8 cellular contexts compared by ENCODE assay signal in genomic region chr17:17781591-17782424, GRCh38. TPM values are rescaled to one million over a fixed set of nuclear protein-coding genes. Genes with fewer than 3 reads are reported as not detected.
A peak's percentile ranks its signal among the peaks of the same experiment; 100 is the strongest.
DNase-seq lines count a peak whose midpoint lies in the region; ATAC-seq and TF ChIP-seq lines count a peak whose summit lies in the region.

No MANE protein-coding gene starts in this region.

- peak overlapping the region in 2 of 8 donors; percentile 19 to 58 for H3K27ac Mint-ChIP-seq in CD8-positive, alpha-beta memory T cell
- no peak overlapping the region for H3K27ac Mint-ChIP-seq in stimulated activated naive CD8-positive, alpha-beta T cell treated with anti-CD3 and anti-CD28 coated beads, Interleukin-15, Interleukin-2, amounts not matched to agents 100 ng/mL and 50 ng/mL, for 24 hours

- POLR2A ChIA-PET in CD8-positive, alpha-beta memory T cell (lab: Charles Lee) = no interaction called here

- H3K4me2 ChIP-seq in Loucy (ENCODE audit: low read depth, low read length, poor library complexity, severe bottlenecking) = peak overlapping the region; percentile 75

- no peak for TF ChIP-seq POLR2A in right lobe of liver (IDR thresholded peaks at IDR 0.05)

- H3K4me3 Mint-ChIP-seq in CD8-positive, alpha-beta memory T cell = peak overlapping the region; percentile 60 to 87 (median 66)
- H3K4me3 Mint-ChIP-seq in stimulated activated naive CD8-positive, alpha-beta T cell treated with anti-CD3 and anti-CD28 coated beads, Interleukin-15, Interleukin-2, amounts not matched to agents 100 ng/mL and 50 ng/mL, for 24 hours = peak overlapping the region; percentile 55

- H3K27ac ChIP-seq in CD8-positive, alpha-beta memory T cell (ENCODE audit: low read depth, low read length) = no peak overlapping the region
- no peak overlapping the region for H3K27ac ChIP-seq in ectodermal cell (ENCODE audit: insufficient read depth, low read depth, low read length, poor library complexity, severe bottlenecking)
- peak overlapping the region; percentile 1 to 15 (median 8) for H3K27ac ChIP-seq in right lobe of liver

- H3K27me3 Mint-ChIP-seq in CD8-positive, alpha-beta memory T cell = peaks cover 1 to 3% of the 10 kb centered on the region in 2 donors
- H3K27me3 Mint-ChIP-seq in stimulated activated naive CD8-positive, alpha-beta T cell treated with anti-CD3 and anti-CD28 coated beads, Interleukin-15, Interleukin-2, amounts not matched to agents 100 ng/mL and 50 ng/mL, for 24 hours = peaks cover 4% of the 10 kb centered on the region

- H3K36me3 Mint-ChIP-seq in CD8-positive, alpha-beta memory T cell = no peaks in the 10 kb centered on the region
- H3K36me3 Mint-ChIP-seq in stimulated activated naive CD8-positive, alpha-beta T cell treated with anti-CD3 and anti-CD28 coated beads, Interleukin-15, Interleukin-2, amounts not matched to agents 100 ng/mL and 50 ng/mL, for 24 hours (ENCODE audit: low read depth) = no peaks in the 10 kb centered on the region

- 1% methylated on average over 75 of the region's 75 CpGs for WGBS in ectodermal cell, 2 experiments
- WGBS in right lobe of liver (ENCODE audit: insufficient coverage, low coverage, low lambda C conversion rate, missing lambda C conversion rate) = 3% methylated on average over 26 of the region's 75 CpGs

- H3K79me2 ChIP-seq in Loucy (ENCODE audit: insufficient read depth, low read length) = peaks cover 81% of the 10 kb centered on the region

- CTCF ChIA-PET in CD8-positive, alpha-beta memory T cell (lab: Charles Lee) = interaction anchor here (1.1 kb wide), 1 partner anchor 30 kb away, joined by 3 read pairs; no protein-coding TSS in a partner anchor

- peak overlapping the region; percentile 80 for H3K9ac ChIP-seq in Loucy (ENCODE audit: low read depth, low read length, poor library complexity, severe bottlenecking)

- peaks cover 67% of the 10 kb centered on the region for H4K20me1 ChIP-seq in Loucy (ENCODE audit: insufficient read depth, low read length, poor library complexity, severe bottlenecking)

- no peak overlapping the region for H2AFZ ChIP-seq in Loucy (ENCODE audit: low read length)

- no peaks in the 10 kb centered on the region for H3K36me3 ChIP-seq in CD8-positive, alpha-beta memory T cell (ENCODE audit: insufficient read depth, low read length)
- H3K36me3 ChIP-seq in Loucy (ENCODE audit: insufficient read depth, low read length) (no peaks in the 10 kb centered on the region; the same call in 1 of the 2 replicates), ectodermal cell (ENCODE audit: control insufficient read depth, insufficient read depth, low read length) (no peaks in the 10 kb centered on the region), right lobe of liver (no peaks in the 10 kb centered on the region)

- H3K4me1 Mint-ChIP-seq in CD8-positive, alpha-beta memory T cell = peaks cover 4 to 32% (median 11%) of the 10 kb centered on the region in 3 donors
- H3K4me1 Mint-ChIP-seq in stimulated activated naive CD8-positive, alpha-beta T cell treated with anti-CD3 and anti-CD28 coated beads, Interleukin-15, Interleukin-2, amounts not matched to agents 100 ng/mL and 50 ng/mL, for 24 hours (ENCODE audit: low read depth) = peaks cover 26% of the 10 kb centered on the region

- no peak for TF ChIP-seq CTCF in Loucy (conservative IDR thresholded peaks at IDR 0.05; ENCODE audit: low read length)
- TF ChIP-seq CTCF in right lobe of liver (IDR thresholded peaks at IDR 0.05) = no peak

- H3K4me3 ChIP-seq in CD8-positive, alpha-beta memory T cell (ENCODE audit: low read length) = no peak overlapping the region
- H3K4me3 ChIP-seq in Loucy (ENCODE audit: low read length, poor library complexity, severe bottlenecking) = peak overlapping the region; percentile 80
- peak overlapping the region; percentile 34 for H3K4me3 ChIP-seq in ectodermal cell (ENCODE audit: insufficient read depth, low read depth, low read length)
- peak overlapping the region; percentile 33 to 53 (median 47) for H3K4me3 ChIP-seq in right lobe of liver

- no peaks in the 10 kb centered on the region for H3K9me3 ChIP-seq in CD8-positive, alpha-beta memory T cell (ENCODE audit: low read length)
- no peaks in the 10 kb centered on the region for H3K9me3 ChIP-seq in Loucy (ENCODE audit: insufficient read depth, low read depth, low read length)
- H3K9me3 ChIP-seq in ectodermal cell (ENCODE audit: control insufficient read depth, low read length) = no peaks in the 10 kb centered on the region
- H3K9me3 ChIP-seq in right lobe of liver = no peaks in the 10 kb centered on the region

- H3K9me3 Mint-ChIP-seq in CD8-positive, alpha-beta memory T cell = no peaks in the 10 kb centered on the region
- H3K9me3 Mint-ChIP-seq in stimulated activated naive CD8-positive, alpha-beta T cell treated with anti-CD3 and anti-CD28 coated beads, Interleukin-15, Interleukin-2, amounts not matched to agents 100 ng/mL and 50 ng/mL, for 24 hours = no peaks in the 10 kb centered on the region

- intact Hi-C loops in right lobe of liver (cut with DNase I) = no loop called here

- H3K27me3 ChIP-seq in CD8-positive, alpha-beta memory T cell (ENCODE audit: insufficient read depth, low read length, poor library complexity, severe bottlenecking) = no peaks in the 10 kb centered on the region
- no peaks in the 10 kb centered on the region for H3K27me3 ChIP-seq in Loucy (ENCODE audit: insufficient read depth, low read length, poor library complexity, severe bottlenecking)
- peaks cover 18% of the 10 kb centered on the region for H3K27me3 ChIP-seq in ectodermal cell (ENCODE audit: control insufficient read depth, insufficient read depth, low read length, poor library complexity, severe bottlenecking)
- no peaks in the 10 kb centered on the region for H3K27me3 ChIP-seq in right lobe of liver

- peak; percentile 37 to 53 (median 45) for ATAC-seq in right lobe of liver
- no peak for ATAC-seq in HG02763 (IDR thresholded peaks at IDR 0.05; ENCODE audit: unreplicated experiment)
- ATAC-seq in GM21717 (IDR thresholded peaks at IDR 0.05; ENCODE audit: unreplicated experiment) = no peak

- peak in 4 of 5 donors; percentile 17 to 45 (median 30) for DNase-seq in CD8-positive, alpha-beta memory T cell
- peak; percentile 43 for DNase-seq in activated CD4-positive, alpha-beta T cell treated with anti-CD3 and anti-CD28 coated beads for 48 hours
- DNase-seq in right lobe of liver = peak; percentile 71 to 74 (median 71)

- peaks cover 19% of the 10 kb centered on the region for H3K4me1 ChIP-seq in CD8-positive, alpha-beta memory T cell (ENCODE audit: insufficient read depth, low read length)
- peaks cover 40% of the 10 kb centered on the region for H3K4me1 ChIP-seq in Loucy (ENCODE audit: insufficient read depth, low read length, poor library complexity, severe bottlenecking)
- peaks cover 58% of the 10 kb centered on the region for H3K4me1 ChIP-seq in ectodermal cell (ENCODE audit: control insufficient read depth, insufficient read depth, low read length)
- H3K4me1 ChIP-seq in right lobe of liver = peaks cover 0 to 49% (median 19%) of the 10 kb centered on the region in 4 donors

- H3K9me2 ChIP-seq in Loucy (replicated peaks; ENCODE audit: low read depth, low read length) = no peaks in the 10 kb centered on the region

- no peaks in the 10 kb centered on the region for H3F3A ChIP-seq in Loucy (ENCODE audit: low read depth)

RNA-seq across cellular contexts. Expression of gene SREBF1, which starts 55.0 kb away (rescaled TPM):
- total RNA-seq in CD8-positive, alpha-beta memory T cell = 10 to 100 TPM; 27.2 to 29.6 TPM
- 16.4 TPM for polyA plus RNA-seq in CD8-positive, alpha-beta memory T cell
- 58.8 TPM for polyA plus RNA-seq in ectodermal cell (2013, experiment 1 of 4)
- polyA plus RNA-seq in ectodermal cell (2013, experiment 2 of 4) = 65.5 TPM
- 33.2 TPM for polyA plus RNA-seq in ectodermal cell (2013, experiment 3 of 4)
- 43.0 TPM for polyA plus RNA-seq in ectodermal cell (2013, experiment 4 of 4)
- total RNA-seq in right lobe of liver = 100 to 1,000 TPM in 4 of 6 experiments, 10 to 100 TPM in 2; 63.8 to 246 (median 173) TPM

Comparison
In these comparisons a context has a peak if more than half of its experiments do, and no peak if none do; other contexts are left out.
1. H3K27ac ChIP-seq: peak in right lobe of liver (3 of 3); none in CD8-positive, alpha-beta memory T cell (single experiment) and ectodermal cell (single experiment).
2. ATAC-seq: peak in right lobe of liver (4 of 4); none in HG02763 (single experiment) and GM21717 (single experiment).
3. Peak in every context shown above with its lines, with median percentiles within 50 percentile points of each other: DNase-seq.